8 cellular contexts compared by ENCODE assay signal in genomic region chr14:56635041-56635440, GRCh38.
"Had no signal": no experiment of that assay in that cellular context is flagged by ENCODE, and none has a peak within 500 bp of the region (broad histone marks: within the 10 kb centered on the region; RNA-seq: fewer than 3 reads in every experiment).

No MANE protein-coding gene starts in this region.

- FAIRE-seq: G401.6, GM12878, GM12891, GM12892, GM18507, GM19239 had no signal

- ATAC-seq: GM12878 had no signal

- DNase-seq: GDM1, GF-D8 had no signal

- H3K4me3 ChIP-seq: GM12878 had no signal
